19 cellular contexts compared by ENCODE assay signal in the genomic region with DNA sequence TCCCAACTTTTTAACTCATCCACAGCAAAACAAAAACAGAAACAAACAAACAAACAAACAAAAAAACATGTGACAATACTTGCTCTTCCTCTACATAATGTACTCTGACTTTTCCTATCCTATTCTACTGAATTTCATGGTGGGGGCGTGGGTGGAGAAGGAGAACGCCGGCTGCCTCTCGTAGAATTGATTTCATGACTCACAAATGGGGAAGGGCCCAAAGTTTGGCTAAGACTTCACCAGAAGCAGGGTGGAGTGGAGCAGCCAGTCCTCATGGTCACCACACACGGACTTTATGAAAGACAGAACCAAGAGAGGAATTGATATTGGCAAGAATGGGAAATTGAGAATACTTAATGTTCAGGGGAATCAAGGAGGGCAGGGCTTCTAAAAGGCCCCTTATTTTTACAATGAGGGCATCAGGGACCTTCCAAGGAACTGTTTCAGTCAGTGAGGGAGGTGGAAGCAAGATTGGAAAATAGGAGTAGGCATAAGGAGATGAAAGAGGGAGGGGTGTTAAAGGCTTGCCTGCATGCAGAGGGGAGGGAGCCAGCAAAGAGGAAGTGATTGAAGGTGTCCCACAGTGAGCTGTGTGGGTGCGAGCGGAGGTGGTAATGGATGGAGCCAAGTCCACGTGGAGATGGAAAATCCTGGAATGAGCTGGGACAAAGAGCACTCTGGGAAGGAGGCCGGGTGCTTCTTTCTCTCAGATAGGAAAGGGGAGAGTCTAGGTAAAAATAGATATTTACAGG. TPM values are rescaled to one million over a fixed set of nuclear protein-coding genes. Genes with fewer than 3 reads are reported as not detected.
DNase-seq lines count a peak whose midpoint lies in the region; ATAC-seq and TF ChIP-seq lines count a peak whose summit lies in the region.
"Had no signal": no experiment of that assay in that cellular context is flagged by ENCODE, and none has a peak within 500 bp of the region (broad histone marks: within the 10 kb centered on the region; RNA-seq: fewer than 3 reads in every experiment).

No MANE protein-coding gene starts in this region.

- H3K4me1 ChIP-seq in HEK293 (ENCODE audit: control insufficient read depth, insufficient read depth, low read length) (no peaks in the 10 kb centered on the region; the same call in 1 of the 2 replicates), skeletal muscle satellite cell (ENCODE audit: control insufficient read depth, insufficient read depth, low read length) (peaks cover 65% of the 10 kb centered on the region)

- H3K36me3 Mint-ChIP-seq in CD14-positive monocyte = no peaks in the 10 kb centered on the region
- H3K36me3 Mint-ChIP-seq: activated naive CD4-positive, alpha-beta T cell treated with anti-CD3 and anti-CD28 coated beads, Interleukin-2, amount 50 U/mL, for 72 hours; naive thymus-derived CD8-positive, alpha-beta T cell had no signal

- TF ChIP-seq CTCF in HEK293 (tag by site-specific recombination; IDR thresholded peaks at IDR 0.05) (no peak), astrocyte of the spinal cord (IDR thresholded peaks at IDR 0.05; ENCODE audit: low read depth, low read length) (no peak), fibroblast of the aortic adventitia (IDR thresholded peaks at IDR 0.05; ENCODE audit: insufficient read depth, low read length) (no peak), CD14-positive monocyte (IDR thresholded peaks at IDR 0.05) (no peak)

- H3K4me3 Mint-ChIP-seq in CD14-positive monocyte = no peak overlapping the region

- peak; percentile 9 for DNase-seq in astrocyte of the spinal cord (ENCODE audit: low read depth, low spot score)
- peak; percentile 50 for DNase-seq in fibroblast of the aortic adventitia (ENCODE audit: low read depth)
- no peak for DNase-seq in stimulated activated CD4-positive, alpha-beta T cell treated with anti-CD3 and anti-CD28 coated beads, Interleukin-12 subunit alpha, Interleukin-12 subunit beta, amount 100 ng/mL, for 4 hours
- no peak for DNase-seq in CD14-positive monocyte (ENCODE audit: low spot score)
- DNase-seq: activated CD4-positive, CD25-positive, alpha-beta regulatory T cell treated with anti-CD3 and anti-CD28 coated beads, Interleukin-2, amount 50 U/mL, for 72 hours; activated CD8-positive, alpha-beta memory T cell treated with anti-CD3 and anti-CD28 coated beads for 24 hours; foreskin keratinocyte; MM.1S; naive thymus-derived CD8-positive, alpha-beta T cell; NCI-H2171 treated with DMSO at 0.1 percent for 48 hours; NCI-H526; stimulated activated naive CD8-positive, alpha-beta T cell treated with anti-CD3 and anti-CD28 coated beads, Interleukin-15, Interleukin-2, amounts not matched to agents 100 U/mL and 50 U/mL, for 24 hours; T1000; transverse colon had no signal

- H3K4me3 ChIP-seq in HEK293 (ENCODE audit: low read depth, low read length) (no peak overlapping the region), astrocyte of the spinal cord (ENCODE audit: low read depth, low read length) (no peak overlapping the region), fibroblast of the aortic adventitia (ENCODE audit: low read depth, low read length) (no peak overlapping the region), skeletal muscle satellite cell (ENCODE audit: low read length) (peak overlapping the region; percentile 3)
- H3K4me3 ChIP-seq: lung, transverse colon had no signal

- no peaks in the 10 kb centered on the region for H3K4me1 Mint-ChIP-seq in CD14-positive monocyte

- ATAC-seq in GM18907 (IDR thresholded peaks at IDR 0.05; ENCODE audit: unreplicated experiment) = no peak
- ATAC-seq: activated naive CD4-positive, alpha-beta T cell treated with anti-CD3 and anti-CD28 coated beads, Interleukin-2, amount 50 U/mL, for 72 hours; foreskin keratinocyte; naive thymus-derived CD8-positive, alpha-beta T cell; stimulated activated naive CD8-positive, alpha-beta T cell treated with anti-CD3 and anti-CD28 coated beads, Interleukin-15, Interleukin-2, amounts not matched to agents 100 U/mL and 50 U/mL, for 24 hours had no signal

- in situ Hi-C loops in astrocyte of the spinal cord (cut with HindIII; ENCODE audit: low sequenced_read_pairs) = no loop called here

- H3K36me3 ChIP-seq in HEK293 (ENCODE audit: control insufficient read depth in 2 of 2, insufficient read depth in 1 of 2, low read length in 2 of 2) = no peaks in the 10 kb centered on the region
- H3K36me3 ChIP-seq in skeletal muscle satellite cell (ENCODE audit: insufficient read depth, low read length) = no peaks in the 10 kb centered on the region
- H3K36me3 ChIP-seq: transverse colon had no signal

- peak overlapping the region; percentile 40 for H3K9ac ChIP-seq in skeletal muscle satellite cell (ENCODE audit: low read depth, low read length)

- H3K4me2 ChIP-seq in skeletal muscle satellite cell (ENCODE audit: low read length) = peak overlapping the region; percentile 59

- CTCF ChIA-PET in HEK293 (lab: Yijun Ruan, JAX) = interaction anchor here (0.6 kb wide), 1 partner anchor 214 kb away, joined by 6 read pairs; no protein-coding TSS in a partner anchor

- H3K9me3 ChIP-seq in HEK293 (ENCODE audit: control insufficient read depth, insufficient read depth, low read depth, low read length) = no peaks in the 10 kb centered on the region
- H3K9me3 ChIP-seq in skeletal muscle satellite cell (replicated peaks; ENCODE audit: low read length) = no peaks in the 10 kb centered on the region
- H3K9me3 ChIP-seq: transverse colon had no signal

- H3K27ac ChIP-seq in HEK293 (ENCODE audit: extremely low read depth, low read depth, low read length) = no peak overlapping the region
- H3K27ac ChIP-seq: foreskin keratinocyte, transverse colon had no signal

- H3K27ac Mint-ChIP-seq in CD14-positive monocyte = no peak overlapping the region
- H3K27ac Mint-ChIP-seq: activated naive CD4-positive, alpha-beta T cell treated with anti-CD3 and anti-CD28 coated beads, Interleukin-2, amount 50 U/mL, for 72 hours had no signal

- POLR2A ChIA-PET in HEK293 (lab: Yijun Ruan, JAX) = no interaction called here

- no peaks in the 10 kb centered on the region for H3K27me3 ChIP-seq in skeletal muscle satellite cell (ENCODE audit: control insufficient read depth, insufficient read depth, low read length)
- H3K27me3 ChIP-seq: foreskin keratinocyte, transverse colon had no signal

- no peaks in the 10 kb centered on the region for H3K9me3 Mint-ChIP-seq in CD14-positive monocyte
- H3K9me3 Mint-ChIP-seq: activated naive CD4-positive, alpha-beta T cell treated with anti-CD3 and anti-CD28 coated beads, Interleukin-2, amount 50 U/mL, for 72 hours had no signal

- H3K27me3 Mint-ChIP-seq in CD14-positive monocyte (ENCODE audit: low read depth in 3 of 3) = peaks cover 1 to 5% (median 5%) of the 10 kb centered on the region in 3 donors
- H3K27me3 Mint-ChIP-seq: naive thymus-derived CD8-positive, alpha-beta T cell had no signal

- intact Hi-C loops in CD14-positive monocyte (cut with micrococcal nuclease) = no loop called here

TF ChIP-seq in HEK293, 187 proteins besides CTCF, POLR2A, EP300 and RAD21:
- TF ChIP-seq EGR2 (tag by site-specific recombination; IDR thresholded peaks at IDR 0.05; ENCODE audit: low read depth) = peak; percentile 76
- TF ChIP-seq BCL11A (tag by site-specific recombination; IDR thresholded peaks at IDR 0.05; ENCODE audit: low read depth) = no peak
- no peak for TF ChIP-seq GFI1B (tag by site-specific recombination; IDR thresholded peaks at IDR 0.05)
- TF ChIP-seq ZFHX2 (tag by site-specific recombination; conservative IDR thresholded peaks at IDR 0.05) = peak; percentile 80
- TF ChIP-seq, protein P1, sequence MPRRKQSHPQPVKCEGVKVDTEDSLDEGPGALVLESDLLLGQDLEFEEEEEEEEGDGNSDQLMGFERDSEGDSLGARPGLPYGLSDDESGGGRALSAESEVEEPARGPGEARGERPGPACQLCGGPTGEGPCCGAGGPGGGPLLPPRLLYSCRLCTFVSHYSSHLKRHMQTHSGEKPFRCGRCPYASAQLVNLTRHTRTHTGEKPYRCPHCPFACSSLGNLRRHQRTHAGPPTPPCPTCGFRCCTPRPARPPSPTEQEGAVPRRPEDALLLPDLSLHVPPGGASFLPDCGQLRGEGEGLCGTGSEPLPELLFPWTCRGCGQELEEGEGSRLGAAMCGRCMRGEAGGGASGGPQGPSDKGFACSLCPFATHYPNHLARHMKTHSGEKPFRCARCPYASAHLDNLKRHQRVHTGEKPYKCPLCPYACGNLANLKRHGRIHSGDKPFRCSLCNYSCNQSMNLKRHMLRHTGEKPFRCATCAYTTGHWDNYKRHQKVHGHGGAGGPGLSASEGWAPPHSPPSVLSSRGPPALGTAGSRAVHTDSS (tag by site-specific recombination; IDR thresholded peaks at IDR 0.05) = no peak

RNA-seq across cellular contexts. Expression of a gene that starts 27.9 kb away (rescaled TPM):
- total RNA-seq in fibroblast of the aortic adventitia (ENCODE audit: low replicate concordance) = 0.57 and 1.3 TPM in 2 replicates
- 1.3 and 2.0 TPM in 2 replicates for total RNA-seq in skeletal muscle satellite cell (2012; rRNA removed)
- not detected for polyA plus RNA-seq in CD14-positive monocyte
- total RNA-seq: activated naive CD4-positive, alpha-beta T cell treated with anti-CD3 and anti-CD28 coated beads, Interleukin-2, amount 50 U/mL, for 72 hours; naive thymus-derived CD8-positive, alpha-beta T cell had no signal
- polyA plus RNA-seq: naive thymus-derived CD8-positive, alpha-beta T cell had no signal

Comparison
In these comparisons a context has a peak if more than half of its experiments do, and no peak if none do; other contexts are left out.
1. DNase-seq: peak in astrocyte of the spinal cord (single experiment) and fibroblast of the aortic adventitia (single experiment); none in stimulated activated CD4-positive, alpha-beta T cell treated with anti-CD3 and anti-CD28 coated beads, Interleukin-12 subunit alpha, Interleukin-12 subunit beta, amount 100 ng/mL, for 4 hours (single experiment) and CD14-positive monocyte (single experiment).